ENCODE assay signal across 15 cellular contexts in the genomic region with DNA sequence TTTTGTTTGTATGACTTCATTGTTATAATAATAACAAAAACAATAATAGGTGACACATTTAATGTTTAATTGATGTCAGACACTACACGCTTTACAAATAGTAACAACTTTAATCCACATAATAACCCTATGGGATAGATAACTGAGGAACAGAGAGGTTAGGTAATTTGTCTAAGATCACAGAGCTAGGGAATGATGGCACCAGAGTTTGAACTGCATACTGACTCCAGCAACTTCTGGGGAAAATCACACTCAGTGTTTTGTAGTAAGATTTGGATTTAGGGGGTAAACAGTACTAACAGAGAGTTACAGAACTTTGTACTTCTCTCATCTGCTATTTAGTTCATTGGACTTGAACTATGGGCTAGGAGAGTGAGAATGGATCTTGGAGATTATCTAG.
A peak's percentile ranks its signal among the peaks of the same experiment; 100 is the strongest.
DNase-seq lines count a peak whose midpoint lies in the region; ATAC-seq, FAIRE-seq and TF ChIP-seq lines count a peak whose summit lies in the region.
"Had no signal": no experiment of that assay in that cellular context is flagged by ENCODE, and none has a peak within 500 bp of the region (broad histone marks: within the 10 kb centered on the region; RNA-seq: fewer than 3 reads in every experiment).

No MANE protein-coding gene starts in this region.

- H3K9ac ChIP-seq in HepG2 (ENCODE audit: insufficient read depth, low read depth, low read length) (0 out of 2 replicates have a peak overlapping the region, but pooled peaks have one; percentile 12), K562 (ENCODE audit: insufficient read depth in 1 of 2, low read depth in 2 of 2, low read length in 2 of 2) (no peak overlapping the region), mesendoderm (ENCODE audit: low read length) (no peak overlapping the region)
- H3K9ac ChIP-seq: BLaER1 treated with 17β-estradiol and CSF1 and Interleukin-3, amounts not matched to agents 10 nM and 100 nM; GM23248 had no signal

- H3K79me2 ChIP-seq in HepG2 (ENCODE audit: insufficient read depth, low read length) (no peaks in the 10 kb centered on the region), K562 (ENCODE audit: control insufficient read depth, insufficient read depth, low read length) (peaks cover 12% of the 10 kb centered on the region; the same call in 2 of the 3 replicates), mesendoderm (ENCODE audit: control insufficient read depth, insufficient read depth, low read length) (no peaks in the 10 kb centered on the region)

- H2BK120ac ChIP-seq in mesendoderm (ENCODE audit: low read depth, low read length), result peak overlapping the region; percentile 45

- TF ChIP-seq CTCF in HepG2 (CRISPR knock-in tag; IDR thresholded peaks at IDR 0.05) (no peak), right lobe of liver (IDR thresholded peaks at IDR 0.05) (no peak), K562 (IDR thresholded peaks at IDR 0.05 in 2 of 3, conservative IDR thresholded peaks at IDR 0.05 in 1 of 3; ENCODE audit: insufficient read depth in 2 of 3, low read depth in 1 of 3, low read length in 3 of 3) (no peak)

- no peak for TF ChIP-seq EP300 in HepG2 (IDR thresholded peaks at IDR 0.05; ENCODE audit: low read depth in 2 of 2, low read length in 2 of 2)
- TF ChIP-seq EP300 in HepG2 (CRISPR knock-in tag; IDR thresholded peaks at IDR 0.05; ENCODE audit: borderline replicate concordance), result no peak
- TF ChIP-seq EP300 in K562 (IDR thresholded peaks at IDR 0.05; ENCODE audit: low read length), result no peak

- H3K27ac ChIP-seq in HepG2 (ENCODE audit: extremely low read length, insufficient read depth, low read length), result peak overlapping the region; percentile 48
- H3K27ac ChIP-seq in right lobe of liver, result no peak overlapping the region
- H3K27ac ChIP-seq in K562 (ENCODE audit: extremely low read depth, low read depth, low read length), result no peak overlapping the region
- H3K27ac ChIP-seq in mesendoderm (ENCODE audit: low read depth, low read length), result no peak overlapping the region
- H3K27ac ChIP-seq: BLaER1 treated with 17β-estradiol and CSF1 and Interleukin-3, amounts not matched to agents 10 nM and 100 nM; GM23248 had no signal

- no peak overlapping the region for H2BK5ac ChIP-seq in mesendoderm (ENCODE audit: low read length)

- peak overlapping the region; percentile 51 for H3K4me2 ChIP-seq in HepG2 (ENCODE audit: low read depth, low read length)
- H3K4me2 ChIP-seq in K562 (ENCODE audit: insufficient read depth, low read length), result no peak overlapping the region
- H3K4me2 ChIP-seq in mesendoderm (ENCODE audit: low read length), result no peak overlapping the region
- H3K4me2 ChIP-seq: BLaER1 treated with 17β-estradiol and CSF1 and Interleukin-3, amounts not matched to agents 10 nM and 100 nM had no signal

- intact Hi-C loops in HepG2 (cut with micrococcal nuclease; ENCODE audit: unreplicated experiment), result no loop called here
- intact Hi-C loops in right lobe of liver (cut with DNase I), result no loop called here
- intact Hi-C loops in K562 (cut with micrococcal nuclease), result no loop called here

- in situ Hi-C loops in HepG2 (cut with HindIII; ENCODE audit: extremely low pct_ligation_motif_present, low pct_unique_long_range_greater_than_20kb) (no loop called here), K562 (cut with MboI) (no loop called here)

- no peak for ATAC-seq in HepG2
- ATAC-seq in right lobe of liver, result no peak
- no peak for ATAC-seq in K562
- no peak for ATAC-seq in HG03442 (IDR thresholded peaks at IDR 0.05; ENCODE audit: unreplicated experiment)

- H3K36me3 ChIP-seq in HepG2 (replicated peaks in 1 of 2; ENCODE audit: control insufficient read depth in 1 of 2, insufficient read depth in 2 of 2, low read length in 2 of 2) (no peaks in the 10 kb centered on the region), right lobe of liver (no peaks in the 10 kb centered on the region), K562 (ENCODE audit: control insufficient read depth, insufficient read depth, low read length) (peaks cover 6% of the 10 kb centered on the region; the same call in 1 of the 3 replicates), mesendoderm (ENCODE audit: control insufficient read depth, insufficient read depth, low read length) (no peaks in the 10 kb centered on the region)

- no peaks in the 10 kb centered on the region for H3K9me1 ChIP-seq in K562 (ENCODE audit: control insufficient read depth, insufficient read depth, low read length)

- H2BK15ac ChIP-seq in mesendoderm (replicated peaks; ENCODE audit: low read depth), result no peak overlapping the region

- H3K9me3 ChIP-seq in HepG2 (ENCODE audit: low read length) (no peaks in the 10 kb centered on the region), right lobe of liver (no peaks in the 10 kb centered on the region), K562 (replicated peaks; ENCODE audit: control insufficient read depth, insufficient read depth, low read depth, low read length) (no peaks in the 10 kb centered on the region)
- H3K9me3 ChIP-seq: BLaER1 treated with 17β-estradiol and CSF1 and Interleukin-3, amounts not matched to agents 10 nM and 100 nM had no signal

- H3K18ac ChIP-seq in mesendoderm (ENCODE audit: low read length), result no peak overlapping the region

- H4K5ac ChIP-seq in mesendoderm (ENCODE audit: low read length), result no peak overlapping the region

- no peak overlapping the region for H4K8ac ChIP-seq in mesendoderm (ENCODE audit: low read depth, low read length)

- TF ChIP-seq POLR2A in HepG2 (IDR thresholded peaks at IDR 0.05; ENCODE audit: insufficient read depth in 1 of 2, low read depth in 2 of 2, low read length in 2 of 2) (no peak), right lobe of liver (IDR thresholded peaks at IDR 0.05) (no peak), K562 (conservative IDR thresholded peaks at IDR 0.05) (no peak)

- POLR2A ChIA-PET in HepG2 (lab: Yijun Ruan, JAX), result interaction anchor here (1.0 to 1.8 kb wide), 3 partner anchors 8 to 37 kb away, joined by 4 to 7 read pairs (median 5); no protein-coding TSS in a partner anchor
- POLR2A ChIA-PET in K562 (lab: Yijun Ruan, JAX), result interaction anchor here (0.9 kb wide), 1 partner anchor 15 kb away, joined by 3 read pairs; no protein-coding TSS in a partner anchor

- H3K79me1 ChIP-seq in mesendoderm (ENCODE audit: low read length), result peaks cover 1% of the 10 kb centered on the region

- H2AFZ ChIP-seq in HepG2 (ENCODE audit: low read length), result no peak overlapping the region
- no peak overlapping the region for H2AFZ ChIP-seq in K562 (ENCODE audit: low read depth, low read length)
- H2AFZ ChIP-seq: GM23248 had no signal

- TF ChIP-seq RAD21 in HepG2 (CRISPR knock-in tag; IDR thresholded peaks at IDR 0.05), result no peak
- TF ChIP-seq RAD21 in K562 (CRISPR knock-in tag; conservative IDR thresholded peaks at IDR 0.05 in 1 of 2, IDR thresholded peaks at IDR 0.05 in 1 of 2), result no peak

- H3K4ac ChIP-seq in mesendoderm (ENCODE audit: low read depth, low read length), result no peak overlapping the region

- no peak overlapping the region for H3K23ac ChIP-seq in mesendoderm (ENCODE audit: low read length)

- BruUV-seq in HepG2 (replicated peaks; lab: Mats Ljungman, UMichigan) (no TSS peak), K562 (replicated peaks; lab: Mats Ljungman, UMichigan) (no TSS peak)

- H3K27me3 ChIP-seq in HepG2 (ENCODE audit: control insufficient read depth in 1 of 2, insufficient read depth in 2 of 2, low read length in 2 of 2) (no peaks in the 10 kb centered on the region), right lobe of liver (no peaks in the 10 kb centered on the region), K562 (ENCODE audit: control insufficient read depth in 2 of 2, insufficient read depth in 2 of 2, low read length in 2 of 2) (no peaks in the 10 kb centered on the region), mesendoderm (ENCODE audit: insufficient read depth, low read length, poor library complexity) (no peaks in the 10 kb centered on the region)
- H3K27me3 ChIP-seq: BLaER1 treated with 17β-estradiol and CSF1 and Interleukin-3, amounts not matched to agents 10 nM and 100 nM had no signal

- H2AK5ac ChIP-seq in mesendoderm (ENCODE audit: low read length), result no peak overlapping the region

- 97% methylated on average over 1 of the region's 1 CpG for WGBS in HepG2 (ENCODE audit: low lambda C conversion rate)
- WGBS in right lobe of liver (ENCODE audit: insufficient coverage, low coverage, low lambda C conversion rate, missing lambda C conversion rate), result 94% methylated on average over 1 of the region's 1 CpG
- 86% methylated on average over 1 of the region's 1 CpG for WGBS in K562 (ENCODE audit: insufficient coverage, low coverage, missing lambda C conversion rate)
- WGBS in mesendoderm (ENCODE audit: extremely low coverage, insufficient coverage, low lambda C conversion rate), result no CpG with 5 or more reads among the region's 1 CpG

- H4K20me1 ChIP-seq in HepG2 (ENCODE audit: insufficient read depth, low read length) (no peaks in the 10 kb centered on the region), K562 (replicated peaks; ENCODE audit: control insufficient read depth, insufficient read depth, low read length) (no peaks in the 10 kb centered on the region)

- CTCF ChIA-PET in HepG2 (lab: Yijun Ruan, JAX; ENCODE audit: low intra/inter-chr PET ratio, low total read pairs) (no interaction called here), K562 (lab: Yijun Ruan, JAX; ENCODE audit: low intra/inter-chr PET ratio) (no interaction called here)

- H3K56ac ChIP-seq in mesendoderm (ENCODE audit: low read length), result no peak overlapping the region

- H3K4me3 ChIP-seq in HepG2 (replicated peaks in 1 of 3; ENCODE audit: insufficient read depth in 1 of 3, low read depth in 2 of 3, low read length in 3 of 3) (no peak overlapping the region), right lobe of liver (no peak overlapping the region), K562 (no peak overlapping the region), mesendoderm (ENCODE audit: low read length) (no peak overlapping the region)
- H3K4me3 ChIP-seq: BLaER1 treated with 17β-estradiol and CSF1 and Interleukin-3, amounts not matched to agents 10 nM and 100 nM; GM23248 had no signal

- no peak for FAIRE-seq in HepG2 (lab: Jason Lieb, UNC)
- FAIRE-seq in K562 (lab: Jason Lieb, UNC), result no peak
- FAIRE-seq: GM18507 had no signal

- H3K4me1 ChIP-seq in HepG2 (ENCODE audit: insufficient read depth, low read length), result peaks cover 56% of the 10 kb centered on the region
- no peaks in the 10 kb centered on the region for H3K4me1 ChIP-seq in right lobe of liver
- peaks cover 0 to 8% of the 10 kb centered on the region in 2 experiments; a peak in 2 of 5 replicates for H3K4me1 ChIP-seq in K562 (replicated peaks in 1 of 2; ENCODE audit: control insufficient read depth in 2 of 2, insufficient read depth in 2 of 2, low read length in 2 of 2)
- peaks cover 11% of the 10 kb centered on the region for H3K4me1 ChIP-seq in mesendoderm (ENCODE audit: control insufficient read depth, low read depth, low read length)
- H3K4me1 ChIP-seq: BLaER1 treated with 17β-estradiol and CSF1 and Interleukin-3, amounts not matched to agents 10 nM and 100 nM had no signal

- no peak for DNase-seq in HepG2 (ENCODE audit: low spot score)
- DNase-seq in right lobe of liver, result no peak
- no peak for DNase-seq in K562 (ENCODE audit: extremely low read depth in 1 of 4, low spot score in 3 of 4)
- DNase-seq in mesendoderm, result no peak
- DNase-seq in HCEC 1CT, result no peak
- no peak for DNase-seq in activated effector memory CD4-positive, alpha-beta T cell treated with Interleukin-2 at 50 U/mL for 16 hours
- DNase-seq: ACHN; Calu3; CD4-positive, alpha-beta T cell; DMS 273 treated with DMSO at 0.1 percent for 48 hours; GM23248; H7 had no signal

TF ChIP-seq in K562, 482 proteins besides CTCF, POLR2A, EP300 and RAD21 (continues in another document):
- peak; percentile 61 for TF ChIP-seq RBM25 (IDR thresholded peaks at IDR 0.05; ENCODE audit: low read depth, low read length, severe bottlenecking)

Comparison
In these comparisons a context has a peak if more than half of its experiments do, and no peak if none do; other contexts are left out.
1. Of the 241 proteins assayed by ChIP-seq in both HepG2 and K562: peak only in HepG2: none; only in K562: ZFP36; in both: none; in neither: 240.